20 cellular contexts compared by ENCODE assay signal in genomic region chr4:85151786-85152185, GRCh38.
A peak's percentile ranks its signal among the peaks of the same experiment; 100 is the strongest.
DNase-seq lines count a peak whose midpoint lies in the region; ATAC-seq and TF ChIP-seq lines count a peak whose summit lies in the region.
"Had no signal": no experiment of that assay in that cellular context is flagged by ENCODE, and none has a peak within 500 bp of the region (broad histone marks: within the 10 kb centered on the region; RNA-seq: fewer than 3 reads in every experiment).

No MANE protein-coding gene starts in this region.

- ATAC-seq in right cardiac atrium: no peak
- ATAC-seq in GM18867 (IDR thresholded peaks at IDR 0.05; ENCODE audit: unreplicated experiment): no peak
- ATAC-seq in GM21576 (IDR thresholded peaks at IDR 0.05; ENCODE audit: unreplicated experiment): no peak
- no peak for ATAC-seq in HG02870 (IDR thresholded peaks at IDR 0.05; ENCODE audit: unreplicated experiment)
- ATAC-seq: CD8-positive, alpha-beta T cell; GM12878 had no signal

- no peak for TF ChIP-seq CTCF in left ventricle myocardium inferior (IDR thresholded peaks at IDR 0.05; ENCODE audit: borderline replicate concordance)

- DNase-seq in left ventricle myocardium inferior (no peak), right cardiac atrium (no peak), fibroblast of peridontal ligament (ENCODE audit: extremely low read depth) (peak; percentile 6), myocyte (ENCODE audit: low read depth) (peak; percentile 70), GM03348 (ENCODE audit: low spot score) (no peak)
- DNase-seq: Caco-2; CD4-positive, CD25-positive, alpha-beta regulatory T cell; CD8-positive, alpha-beta T cell; DMS153; DND-41; GM23248; H7; HCEC 1CT had no signal

- WGBS in right cardiac atrium: 71% methylated on average over 2 of the region's 2 CpGs

- no peak overlapping the region for H3K4me3 ChIP-seq in left ventricle myocardium inferior
- H3K4me3 ChIP-seq in right cardiac atrium (ENCODE audit: low read length): no peak overlapping the region
- H3K4me3 ChIP-seq: BLaER1, GM12878, GM23248 had no signal

- intact Hi-C loops in left ventricle myocardium inferior (cut with micrococcal nuclease) (no loop called here), right cardiac atrium (cut with DNase I) (no loop called here)

- H3K36me3 ChIP-seq in left ventricle myocardium inferior: no peaks in the 10 kb centered on the region
- H3K36me3 ChIP-seq: BLaER1 had no signal

- no peaks in the 10 kb centered on the region for H3K27me3 ChIP-seq in left ventricle myocardium inferior (ENCODE audit: low read depth)
- H3K27me3 ChIP-seq in right cardiac atrium (ENCODE audit: control insufficient read depth, insufficient read depth): no peaks in the 10 kb centered on the region
- H3K27me3 ChIP-seq: BLaER1 had no signal

- H3K4me1 ChIP-seq in left ventricle myocardium inferior (peaks cover 15% of the 10 kb centered on the region), right cardiac atrium (ENCODE audit: control insufficient read depth, insufficient read depth, low read length) (no peaks in the 10 kb centered on the region)
- H3K4me1 ChIP-seq: BLaER1, Caco-2 had no signal

- H3K9me3 ChIP-seq in left ventricle myocardium inferior (replicated peaks) (no peaks in the 10 kb centered on the region), right cardiac atrium (ENCODE audit: control insufficient read depth, low read length) (no peaks in the 10 kb centered on the region)
- H3K9me3 ChIP-seq: BLaER1, Caco-2 had no signal

- H3K27ac ChIP-seq in left ventricle myocardium inferior (replicated peaks) (peak overlapping the region; percentile 21), right cardiac atrium (ENCODE audit: low read length) (no peak overlapping the region)
- H3K27ac ChIP-seq: 22Rv1, BLaER1, C4-2B, GM23248 had no signal

Comparison
In these comparisons a context has a peak if more than half of its experiments do, and no peak if none do; other contexts are left out.
1. DNase-seq: peak in fibroblast of peridontal ligament (single experiment) and myocyte (single experiment); none in left ventricle myocardium inferior (single experiment), right cardiac atrium (0 of 3) and GM03348 (single experiment).